ENCODE assay signal across 27 cellular contexts in genomic region chr9:92077868-92078267, GRCh38.
"Had no signal": no experiment of that assay in that cellular context is flagged by ENCODE, and none has a peak within 500 bp of the region (broad histone marks: within the 10 kb centered on the region; RNA-seq: fewer than 3 reads in every experiment).

No MANE protein-coding gene starts in this region.

- H3K27me3 ChIP-seq: colonic mucosa, dorsolateral prefrontal cortex, esophagus muscularis mucosa, esophagus squamous epithelium, foreskin keratinocyte, gastrocnemius medialis, gastroesophageal sphincter, heart left ventricle, heart right ventricle had no signal

- H3K4me1 ChIP-seq: colonic mucosa, esophagus muscularis mucosa, esophagus squamous epithelium, foreskin keratinocyte, gastrocnemius medialis, gastroesophageal sphincter, heart left ventricle, heart right ventricle had no signal

- H3K36me3 ChIP-seq: colonic mucosa had no signal

- DNase-seq: colonic mucosa; dermis blood vessel endothelial cell; dorsolateral prefrontal cortex; effector CD4-positive, alpha-beta T cell; effector CD8-positive, alpha-beta T cell; effector memory CD4-positive, alpha-beta T cell; effector memory CD8-positive, alpha-beta T cell; endodermal cell; erythroblast; esophagus squamous epithelium; foreskin fibroblast; foreskin keratinocyte; foreskin melanocyte; gastrocnemius medialis; glutamatergic neuron; head of caudate nucleus; heart left ventricle; heart right ventricle had no signal

- H3K9me3 ChIP-seq: colonic mucosa, esophagus muscularis mucosa, esophagus squamous epithelium, gastrocnemius medialis, gastroesophageal sphincter, heart left ventricle, heart right ventricle had no signal

- H3K27ac ChIP-seq: colonic mucosa, coronary artery, dorsolateral prefrontal cortex, epithelial cell of prostate, esophagus muscularis mucosa, foreskin keratinocyte, gastrocnemius medialis, gastroesophageal sphincter, heart left ventricle, heart right ventricle had no signal

- H3K4me3 ChIP-seq: colonic mucosa, coronary artery, dorsolateral prefrontal cortex, esophagus muscularis mucosa, esophagus squamous epithelium, gastrocnemius medialis, gastroesophageal sphincter, heart left ventricle, heart right ventricle had no signal

- FAIRE-seq: colon, endometrium, endothelial cell of umbilical vein, frontal cortex had no signal

- ATAC-seq: effector memory CD8-positive, alpha-beta T cell; esophagus mucosa; foreskin keratinocyte; gastrocnemius medialis; gastroesophageal sphincter; heart left ventricle; heart right ventricle had no signal
